ENCODE assay signal across 18 cellular contexts in genomic region chr19:50696065-50696425, GRCh38. TPM values are rescaled to one million over a fixed set of nuclear protein-coding genes. Genes with fewer than 3 reads are reported as not detected.
"Had no signal": no experiment of that assay in that cellular context is flagged by ENCODE, and none has a peak within 500 bp of the region (broad histone marks: within the 10 kb centered on the region; RNA-seq: fewer than 3 reads in every experiment).

No MANE protein-coding gene starts in this region.

- H3K4me1 Mint-ChIP-seq: activated CD4-positive, alpha-beta T cell treated with anti-CD3 and anti-CD28 coated beads for 36 hours; activated naive CD4-positive, alpha-beta T cell treated with anti-CD3 and anti-CD28 coated beads, Interleukin-2, amount 10 ng/mL, durations not matched to agents 7 days and 5 days had no signal

- H3K27ac Mint-ChIP-seq: activated CD4-positive, alpha-beta memory T cell treated with anti-CD3 and anti-CD28 coated beads for 36 hours; activated CD4-positive, alpha-beta T cell treated with anti-CD3 and anti-CD28 coated beads for 36 hours; activated naive CD4-positive, alpha-beta T cell treated with anti-CD3 and anti-CD28 coated beads, Interleukin-2, amount 10 ng/mL, durations not matched to agents 7 days and 5 days; activated T-cell treated with anti-CD3 and anti-CD28 coated beads, Interleukin-2, amount 50 U/mL, for 24 hours; memory B cell; naive thymus-derived CD4-positive, alpha-beta T cell; stimulated activated naive B cell treated with anti-CD40 and anti-IgM and Interleukin-4, amounts not matched to agents 10 μg/mL and 1 μg/mL and 100 μg/mL, for 72 hours had no signal

- H3K4me3 Mint-ChIP-seq: activated CD4-positive, alpha-beta memory T cell treated with anti-CD3 and anti-CD28 coated beads for 36 hours; activated CD4-positive, alpha-beta T cell treated with anti-CD3 and anti-CD28 coated beads for 36 hours; activated naive CD4-positive, alpha-beta T cell treated with anti-CD3 and anti-CD28 coated beads, Interleukin-2, amount 10 ng/mL, durations not matched to agents 7 days and 5 days; activated T-cell treated with anti-CD3 and anti-CD28 coated beads, Interleukin-2, amount 50 U/mL, for 24 hours; memory B cell; naive thymus-derived CD4-positive, alpha-beta T cell; stimulated activated naive B cell treated with anti-CD40 and anti-IgM and Interleukin-4, amounts not matched to agents 10 μg/mL and 1 μg/mL and 100 μg/mL, for 72 hours had no signal

- H3K4me1 ChIP-seq: colonic mucosa, transverse colon had no signal

- H3K4me3 ChIP-seq: colonic mucosa, mucosa of descending colon, transverse colon had no signal

- H3K27ac ChIP-seq: cardiac muscle cell, colonic mucosa, transverse colon, VCaP had no signal

- H3K9me3 Mint-ChIP-seq: activated CD4-positive, alpha-beta memory T cell treated with anti-CD3 and anti-CD28 coated beads for 36 hours; activated naive CD4-positive, alpha-beta T cell treated with anti-CD3 and anti-CD28 coated beads, Interleukin-2, amount 10 ng/mL, durations not matched to agents 7 days and 5 days; activated T-cell treated with anti-CD3 and anti-CD28 coated beads, Interleukin-2, amount 50 U/mL, for 24 hours; stimulated activated naive B cell treated with anti-CD40 and anti-IgM and Interleukin-4, amounts not matched to agents 10 μg/mL and 1 μg/mL and 100 μg/mL, for 72 hours had no signal

- H3K9me3 ChIP-seq: colonic mucosa, mucosa of descending colon, transverse colon had no signal

- H3K36me3 ChIP-seq: cardiac muscle cell, colonic mucosa, transverse colon had no signal

- DNase-seq: activated CD4-positive, alpha-beta memory T cell treated with anti-CD3 and anti-CD28 coated beads for 36 hours; activated CD4-positive, alpha-beta T cell treated with anti-CD3 and anti-CD28 coated beads for 36 hours; activated naive CD4-positive, alpha-beta T cell treated with anti-CD3 and anti-CD28 coated beads, Interleukin-2, amount 10 ng/mL, durations not matched to agents 7 days and 5 days; activated T-cell treated with anti-CD3 and anti-CD28 coated beads, Interleukin-2, amount 50 U/mL, for 24 hours; colonic mucosa; kidney glomerular epithelial cell; left ventricle myocardium superior; mucosa of descending colon; naive thymus-derived CD4-positive, alpha-beta T cell; stimulated activated CD4-positive, alpha-beta T cell treated with anti-CD3 and anti-CD28 coated beads, Interleukin-2, amount 100 ng/mL, for 48 hours; stimulated activated naive B cell treated with anti-CD40 and anti-IgM and Interleukin-4, amounts not matched to agents 10 μg/mL and 1 μg/mL and 100 μg/mL, for 72 hours; T-helper 1 cell; T1000; transverse colon had no signal

- ATAC-seq: activated CD4-positive, alpha-beta T cell treated with anti-CD3 and anti-CD28 coated beads for 36 hours; esophagus mucosa; left ventricle myocardium superior; mucosa of descending colon; naive thymus-derived CD4-positive, alpha-beta T cell; stimulated activated naive B cell treated with anti-CD40 and anti-IgM and Interleukin-4, amounts not matched to agents 10 μg/mL and 1 μg/mL and 100 μg/mL, for 72 hours had no signal

RNA-seq across cellular contexts. Expression of gene SHANK1, which starts 23.6 kb away (rescaled TPM):
- total RNA-seq: activated CD4-positive, alpha-beta memory T cell treated with anti-CD3 and anti-CD28 coated beads for 36 hours; activated CD4-positive, alpha-beta T cell treated with anti-CD3 and anti-CD28 coated beads for 36 hours had no signal
- polyA plus RNA-seq: naive thymus-derived CD4-positive, alpha-beta T cell had no signal

RNA-seq across cellular contexts. Expression of gene C19orf81, which starts 46.8 kb away (rescaled TPM):
- total RNA-seq: colonic mucosa, esophagus mucosa, transverse colon had no signal

RNA-seq across cellular contexts. Expression of gene SYT3, which starts 56.4 kb away (rescaled TPM):
- total RNA-seq: activated CD4-positive, alpha-beta memory T cell treated with anti-CD3 and anti-CD28 coated beads for 36 hours; esophagus mucosa had no signal
